ENCODE assay signal across 22 cellular contexts in genomic region chr2:111985514-111985913, GRCh38.
"Had no signal": no experiment of that assay in that cellular context is flagged by ENCODE, and none has a peak within 500 bp of the region (broad histone marks: within the 10 kb centered on the region; RNA-seq: fewer than 3 reads in every experiment).

No MANE protein-coding gene starts in this region.

- H3K9me3 Mint-ChIP-seq: natural killer cell; stimulated activated effector memory CD8-positive, alpha-beta T cell treated with anti-CD3 and anti-CD28 coated beads, Interleukin-12 subunit alpha, Interleukin-12 subunit beta, amount 100 ng/mL, for 72 hours had no signal

- H3K36me3 Mint-ChIP-seq: natural killer cell; stimulated activated effector memory CD8-positive, alpha-beta T cell treated with anti-CD3 and anti-CD28 coated beads, Interleukin-12 subunit alpha, Interleukin-12 subunit beta, amount 100 ng/mL, for 72 hours had no signal

- H3K4me3 Mint-ChIP-seq: natural killer cell; stimulated activated effector memory CD8-positive, alpha-beta T cell treated with anti-CD3 and anti-CD28 coated beads, Interleukin-12 subunit alpha, Interleukin-12 subunit beta, amount 100 ng/mL, for 72 hours had no signal

- H3K4me1 Mint-ChIP-seq: natural killer cell had no signal

- H3K4me1 ChIP-seq: heart right ventricle, lower lobe of right lung, psoas muscle, sigmoid colon, stomach, thyroid gland had no signal

- H3K27ac ChIP-seq: colonic mucosa, esophagus squamous epithelium, heart right ventricle, lower lobe of right lung, ovary, psoas muscle, sigmoid colon, stomach, thyroid gland had no signal

- H3K9me3 ChIP-seq: colonic mucosa, esophagus squamous epithelium, heart right ventricle, lower lobe of right lung, ovary, psoas muscle, sigmoid colon, stomach, thyroid gland had no signal

- H3K36me3 ChIP-seq: colonic mucosa, ovary had no signal

- H3K27me3 ChIP-seq: colonic mucosa, esophagus squamous epithelium, heart right ventricle, ovary, sigmoid colon, stomach, thyroid gland had no signal

- ATAC-seq: heart right ventricle; left ventricle myocardium superior; lower lobe of right lung; natural killer cell; psoas muscle; right cardiac atrium; stimulated activated effector memory CD8-positive, alpha-beta T cell treated with anti-CD3 and anti-CD28 coated beads, Interleukin-12 subunit alpha, Interleukin-12 subunit beta, amount 100 ng/mL, for 72 hours had no signal

- H3K27ac Mint-ChIP-seq: natural killer cell; stimulated activated effector memory CD8-positive, alpha-beta T cell treated with anti-CD3 and anti-CD28 coated beads, Interleukin-12 subunit alpha, Interleukin-12 subunit beta, amount 100 ng/mL, for 72 hours had no signal

- DNase-seq: colonic mucosa; dermis blood vessel endothelial cell; effector memory CD4-positive, alpha-beta T cell; erythroblast; esophagus squamous epithelium; glutamatergic neuron; heart right ventricle; left ventricle myocardium superior; lower lobe of right lung; natural killer cell; occipital lobe; ovary; posterior cingulate gyrus; psoas muscle; right cardiac atrium; sigmoid colon; stimulated activated CD4-positive, alpha-beta T cell treated with anti-CD3 and anti-CD28 coated beads, Interleukin-2, amount 100 ng/mL, for 24 hours; stimulated activated CD4-positive, alpha-beta T cell treated with anti-CD3 and anti-CD28 coated beads, Interleukin-4, amount 100 ng/mL, for 24 hours; stimulated activated naive CD4-positive, alpha-beta T cell treated with Interleukin-2 at 50 U/mL for 16 hours; stomach; thyroid gland had no signal

- H3K4me3 ChIP-seq: colonic mucosa, esophagus squamous epithelium, heart right ventricle, lower lobe of right lung, ovary, psoas muscle, sigmoid colon, stomach, thyroid gland had no signal
